In the genomic region with DNA sequence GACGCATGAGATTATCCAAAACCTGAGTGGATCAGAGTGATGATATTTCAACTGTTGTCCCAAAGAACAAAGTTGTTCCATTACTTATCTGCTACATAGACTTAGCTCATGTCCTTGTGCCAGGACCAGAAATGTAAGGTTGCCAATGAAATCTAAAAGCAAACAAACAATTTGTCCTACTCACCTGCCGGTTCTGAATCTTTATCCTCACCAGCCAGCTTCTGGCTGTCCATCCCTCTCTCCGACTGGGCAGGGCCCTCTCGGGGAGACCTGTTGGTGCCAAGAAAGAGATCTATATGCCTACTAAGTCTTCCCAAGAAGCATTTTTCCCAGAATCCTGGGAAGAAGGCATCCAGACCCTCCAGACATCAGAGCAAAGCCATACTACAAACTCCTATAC, we compare ENCODE assay signal across 1 cellular context.
TF ChIP-seq lines count a peak whose summit lies in the region.

No MANE protein-coding gene starts in this region.

TF ChIP-seq in GM23338, 12 proteins besides CTCF, POLR2A, EP300 and RAD21 (continued from another document):
- TF ChIP-seq, protein P1, sequence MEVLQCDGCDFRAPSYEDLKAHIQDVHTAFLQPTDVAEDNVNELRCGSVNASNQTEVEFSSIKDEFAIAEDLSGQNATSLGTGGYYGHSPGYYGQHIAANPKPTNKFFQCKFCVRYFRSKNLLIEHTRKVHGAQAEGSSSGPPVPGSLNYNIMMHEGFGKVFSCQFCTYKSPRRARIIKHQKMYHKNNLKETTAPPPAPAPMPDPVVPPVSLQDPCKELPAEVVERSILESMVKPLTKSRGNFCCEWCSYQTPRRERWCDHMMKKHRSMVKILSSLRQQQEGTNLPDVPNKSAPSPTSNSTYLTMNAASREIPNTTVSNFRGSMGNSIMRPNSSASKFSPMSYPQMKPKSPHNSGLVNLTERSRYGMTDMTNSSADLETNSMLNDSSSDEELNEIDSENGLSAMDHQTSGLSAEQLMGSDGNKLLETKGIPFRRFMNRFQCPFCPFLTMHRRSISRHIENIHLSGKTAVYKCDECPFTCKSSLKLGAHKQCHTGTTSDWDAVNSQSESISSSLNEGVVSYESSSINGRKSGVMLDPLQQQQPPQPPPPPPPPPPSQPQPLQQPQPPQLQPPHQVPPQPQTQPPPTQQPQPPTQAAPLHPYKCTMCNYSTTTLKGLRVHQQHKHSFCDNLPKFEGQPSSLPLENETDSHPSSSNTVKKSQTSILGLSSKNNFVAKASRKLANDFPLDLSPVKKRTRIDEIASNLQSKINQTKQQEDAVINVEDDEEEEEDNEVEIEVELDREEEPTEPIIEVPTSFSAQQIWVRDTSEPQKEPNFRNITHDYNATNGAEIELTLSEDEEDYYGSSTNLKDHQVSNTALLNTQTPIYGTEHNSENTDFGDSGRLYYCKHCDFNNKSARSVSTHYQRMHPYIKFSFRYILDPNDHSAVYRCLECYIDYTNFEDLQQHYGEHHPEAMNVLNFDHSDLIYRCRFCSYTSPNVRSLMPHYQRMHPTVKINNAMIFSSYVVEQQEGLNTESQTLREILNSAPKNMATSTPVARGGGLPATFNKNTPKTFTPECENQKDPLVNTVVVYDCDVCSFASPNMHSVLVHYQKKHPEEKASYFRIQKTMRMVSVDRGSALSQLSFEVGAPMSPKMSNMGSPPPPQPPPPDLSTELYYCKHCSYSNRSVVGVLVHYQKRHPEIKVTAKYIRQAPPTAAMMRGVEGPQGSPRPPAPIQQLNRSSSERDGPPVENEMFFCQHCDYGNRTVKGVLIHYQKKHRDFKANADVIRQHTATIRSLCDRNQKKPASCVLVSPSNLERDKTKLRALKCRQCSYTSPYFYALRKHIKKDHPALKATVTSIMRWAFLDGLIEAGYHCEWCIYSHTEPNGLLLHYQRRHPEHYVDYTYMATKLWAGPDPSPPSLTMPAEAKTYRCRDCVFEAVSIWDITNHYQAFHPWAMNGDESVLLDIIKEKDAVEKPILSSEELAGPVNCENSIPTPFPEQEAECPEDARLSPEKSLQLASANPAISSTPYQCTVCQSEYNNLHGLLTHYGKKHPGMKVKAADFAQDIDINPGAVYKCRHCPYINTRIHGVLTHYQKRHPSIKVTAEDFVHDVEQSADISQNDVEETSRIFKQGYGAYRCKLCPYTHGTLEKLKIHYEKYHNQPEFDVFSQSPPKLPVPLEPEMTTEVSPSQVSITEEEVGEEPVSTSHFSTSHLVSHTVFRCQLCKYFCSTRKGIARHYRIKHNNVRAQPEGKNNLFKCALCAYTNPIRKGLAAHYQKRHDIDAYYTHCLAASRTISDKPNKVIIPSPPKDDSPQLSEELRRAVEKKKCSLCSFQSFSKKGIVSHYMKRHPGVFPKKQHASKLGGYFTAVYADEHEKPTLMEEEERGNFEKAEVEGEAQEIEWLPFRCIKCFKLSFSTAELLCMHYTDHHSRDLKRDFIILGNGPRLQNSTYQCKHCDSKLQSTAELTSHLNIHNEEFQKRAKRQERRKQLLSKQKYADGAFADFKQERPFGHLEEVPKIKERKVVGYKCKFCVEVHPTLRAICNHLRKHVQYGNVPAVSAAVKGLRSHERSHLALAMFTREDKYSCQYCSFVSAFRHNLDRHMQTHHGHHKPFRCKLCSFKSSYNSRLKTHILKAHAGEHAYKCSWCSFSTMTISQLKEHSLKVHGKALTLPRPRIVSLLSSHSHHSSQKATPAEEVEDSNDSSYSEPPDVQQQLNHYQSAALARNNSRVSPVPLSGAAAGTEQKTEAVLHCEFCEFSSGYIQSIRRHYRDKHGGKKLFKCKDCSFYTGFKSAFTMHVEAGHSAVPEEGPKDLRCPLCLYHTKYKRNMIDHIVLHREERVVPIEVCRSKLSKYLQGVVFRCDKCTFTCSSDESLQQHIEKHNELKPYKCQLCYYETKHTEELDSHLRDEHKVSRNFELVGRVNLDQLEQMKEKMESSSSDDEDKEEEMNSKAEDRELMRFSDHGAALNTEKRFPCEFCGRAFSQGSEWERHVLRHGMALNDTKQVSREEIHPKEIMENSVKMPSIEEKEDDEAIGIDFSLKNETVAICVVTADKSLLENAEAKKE (CRISPR knock-in tag; IDR thresholded peaks at IDR 0.05): no peak
- TF ChIP-seq, protein P2, sequence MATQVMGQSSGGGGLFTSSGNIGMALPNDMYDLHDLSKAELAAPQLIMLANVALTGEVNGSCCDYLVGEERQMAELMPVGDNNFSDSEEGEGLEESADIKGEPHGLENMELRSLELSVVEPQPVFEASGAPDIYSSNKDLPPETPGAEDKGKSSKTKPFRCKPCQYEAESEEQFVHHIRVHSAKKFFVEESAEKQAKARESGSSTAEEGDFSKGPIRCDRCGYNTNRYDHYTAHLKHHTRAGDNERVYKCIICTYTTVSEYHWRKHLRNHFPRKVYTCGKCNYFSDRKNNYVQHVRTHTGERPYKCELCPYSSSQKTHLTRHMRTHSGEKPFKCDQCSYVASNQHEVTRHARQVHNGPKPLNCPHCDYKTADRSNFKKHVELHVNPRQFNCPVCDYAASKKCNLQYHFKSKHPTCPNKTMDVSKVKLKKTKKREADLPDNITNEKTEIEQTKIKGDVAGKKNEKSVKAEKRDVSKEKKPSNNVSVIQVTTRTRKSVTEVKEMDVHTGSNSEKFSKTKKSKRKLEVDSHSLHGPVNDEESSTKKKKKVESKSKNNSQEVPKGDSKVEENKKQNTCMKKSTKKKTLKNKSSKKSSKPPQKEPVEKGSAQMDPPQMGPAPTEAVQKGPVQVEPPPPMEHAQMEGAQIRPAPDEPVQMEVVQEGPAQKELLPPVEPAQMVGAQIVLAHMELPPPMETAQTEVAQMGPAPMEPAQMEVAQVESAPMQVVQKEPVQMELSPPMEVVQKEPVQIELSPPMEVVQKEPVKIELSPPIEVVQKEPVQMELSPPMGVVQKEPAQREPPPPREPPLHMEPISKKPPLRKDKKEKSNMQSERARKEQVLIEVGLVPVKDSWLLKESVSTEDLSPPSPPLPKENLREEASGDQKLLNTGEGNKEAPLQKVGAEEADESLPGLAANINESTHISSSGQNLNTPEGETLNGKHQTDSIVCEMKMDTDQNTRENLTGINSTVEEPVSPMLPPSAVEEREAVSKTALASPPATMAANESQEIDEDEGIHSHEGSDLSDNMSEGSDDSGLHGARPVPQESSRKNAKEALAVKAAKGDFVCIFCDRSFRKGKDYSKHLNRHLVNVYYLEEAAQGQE (IDR thresholded peaks at IDR 0.05; ENCODE audit: unreplicated experiment): no peak
- TF ChIP-seq ZNF331 (CRISPR knock-in tag; IDR thresholded peaks at IDR 0.05; ENCODE audit: low read depth) (no peak), NANOG (IDR thresholded peaks at IDR 0.05; ENCODE audit: borderline replicate concordance) (no peak), CREB1 (CRISPR knock-in tag; IDR thresholded peaks at IDR 0.05; ENCODE audit: low read depth) (no peak), EZH2 (IDR thresholded peaks at IDR 0.05; ENCODE audit: low read depth, unreplicated experiment) (no peak)
